ENCODE assay signal across 27 cellular contexts in genomic region chr3:69297525-69297924, GRCh38.
"Had no signal": no experiment of that assay in that cellular context is flagged by ENCODE, and none has a peak within 500 bp of the region (broad histone marks: within the 10 kb centered on the region; RNA-seq: fewer than 3 reads in every experiment).

No MANE protein-coding gene starts in this region.

- H3K36me3 Mint-ChIP-seq: activated naive CD4-positive, alpha-beta T cell treated with anti-CD3 and anti-CD28 coated beads, Interleukin-2, amount 50 U/mL, for 72 hours; naive B cell; stimulated activated effector memory CD8-positive, alpha-beta T cell treated with anti-CD3 and anti-CD28 coated beads, Interleukin-12 subunit alpha, Interleukin-12 subunit beta, amount 100 ng/mL, for 72 hours; WTC11 had no signal

- H3K9me3 Mint-ChIP-seq: activated CD4-positive, alpha-beta T cell treated with anti-CD3 and anti-CD28 coated beads, Interleukin-2, amount 10 ng/mL, durations not matched to agents 7 days and 5 days; activated CD8-positive, alpha-beta T cell treated with anti-CD3 and anti-CD28 coated beads for 36 hours; activated naive CD4-positive, alpha-beta T cell treated with anti-CD3 and anti-CD28 coated beads, Interleukin-2, amount 50 U/mL, for 72 hours; activated T-cell treated with anti-CD3 and anti-CD28 coated beads, Interleukin-2, amount 50 U/mL, for 4 hours; activated T-helper 2 cell treated with anti-CD3 and anti-CD28 coated beads, Interferon-gamma antibody, Interleukin-2, Interleukin-4, amounts not matched to agents 10 μg/mL and 5 μg/mL and 100 μg/mL, durations not matched to agents 14 hours and 24 hours and 36 hours; effector memory CD8-positive, alpha-beta T cell; naive B cell; neural crest cell; stimulated activated effector memory CD8-positive, alpha-beta T cell treated with anti-CD3 and anti-CD28 coated beads, Interleukin-12 subunit alpha, Interleukin-12 subunit beta, amount 100 ng/mL, for 72 hours; stimulated activated naive CD8-positive, alpha-beta T cell treated with anti-CD3 and anti-CD28 coated beads, Interleukin-15, Interleukin-2, amounts not matched to agents 100 ng/mL and 50 ng/mL, for 24 hours; WTC11 had no signal

- DNase-seq: activated CD4-positive, alpha-beta T cell treated with anti-CD3 and anti-CD28 coated beads for 1 hour; activated CD4-positive, alpha-beta T cell treated with anti-CD3 and anti-CD28 coated beads, Interleukin-2, amount 10 ng/mL, durations not matched to agents 7 days and 5 days; activated CD8-positive, alpha-beta T cell treated with anti-CD3 and anti-CD28 coated beads for 36 hours; activated naive CD4-positive, alpha-beta T cell; activated T-cell treated with anti-CD3 and anti-CD28 coated beads, Interleukin-2, amount 50 U/mL, for 4 hours; aorta; body of pancreas; cerebellar nuclear complex; colonic mucosa; effector memory CD8-positive, alpha-beta T cell; left lung; naive B cell; occipital lobe; psoas muscle; sigmoid colon; small intestine; stimulated activated CD4-positive, alpha-beta T cell treated with anti-CD3 and anti-CD28 coated beads, Interleukin-4, amount 100 ng/mL, for 24 hours; T-helper 2 cell; upper lobe of left lung had no signal

- H3K27ac ChIP-seq: body of pancreas, colonic mucosa, left lung, parathyroid adenoma, psoas muscle, sigmoid colon, upper lobe of left lung had no signal

- H3K4me3 Mint-ChIP-seq: activated CD4-positive, alpha-beta T cell treated with anti-CD3 and anti-CD28 coated beads, Interleukin-2, amount 10 ng/mL, durations not matched to agents 7 days and 5 days; activated CD8-positive, alpha-beta T cell treated with anti-CD3 and anti-CD28 coated beads for 36 hours; activated T-cell treated with anti-CD3 and anti-CD28 coated beads, Interleukin-2, amount 50 U/mL, for 4 hours; effector memory CD8-positive, alpha-beta T cell; naive B cell; neural crest cell; stimulated activated effector memory CD8-positive, alpha-beta T cell treated with anti-CD3 and anti-CD28 coated beads, Interleukin-12 subunit alpha, Interleukin-12 subunit beta, amount 100 ng/mL, for 72 hours; stimulated activated naive CD8-positive, alpha-beta T cell treated with anti-CD3 and anti-CD28 coated beads, Interleukin-15, Interleukin-2, amounts not matched to agents 100 ng/mL and 50 ng/mL, for 24 hours; WTC11 had no signal

- H3K36me3 ChIP-seq: colonic mucosa, sigmoid colon had no signal

- H3K4me3 ChIP-seq: body of pancreas, colonic mucosa, left lung, lung, psoas muscle, sigmoid colon, upper lobe of left lung had no signal

- H3K9me3 ChIP-seq: body of pancreas, colonic mucosa, left lung, psoas muscle, sigmoid colon, upper lobe of left lung had no signal

- H3K27ac Mint-ChIP-seq: activated CD4-positive, alpha-beta T cell treated with anti-CD3 and anti-CD28 coated beads, Interleukin-2, amount 10 ng/mL, durations not matched to agents 7 days and 5 days; activated CD8-positive, alpha-beta T cell treated with anti-CD3 and anti-CD28 coated beads for 36 hours; activated naive CD4-positive, alpha-beta T cell treated with anti-CD3 and anti-CD28 coated beads, Interleukin-2, amount 50 U/mL, for 72 hours; activated T-helper 2 cell treated with anti-CD3 and anti-CD28 coated beads, Interferon-gamma antibody, Interleukin-2, Interleukin-4, amounts not matched to agents 10 μg/mL and 5 μg/mL and 100 μg/mL, durations not matched to agents 14 hours and 24 hours and 36 hours; stimulated activated naive CD8-positive, alpha-beta T cell treated with anti-CD3 and anti-CD28 coated beads, Interleukin-15, Interleukin-2, amounts not matched to agents 100 ng/mL and 50 ng/mL, for 24 hours had no signal

- H3K27me3 ChIP-seq: body of pancreas, colonic mucosa, left lung, sigmoid colon, upper lobe of left lung had no signal

- H3K4me1 ChIP-seq: colonic mucosa, parathyroid adenoma, psoas muscle had no signal

- H2AFZ ChIP-seq: parathyroid adenoma had no signal

- ATAC-seq: activated CD8-positive, alpha-beta T cell treated with anti-CD3 and anti-CD28 coated beads for 36 hours; activated naive CD4-positive, alpha-beta T cell treated with anti-CD3 and anti-CD28 coated beads, Interleukin-2, amount 50 U/mL, for 72 hours; activated T-cell treated with anti-CD3 and anti-CD28 coated beads, Interleukin-2, amount 50 U/mL, for 4 hours; body of pancreas; effector memory CD8-positive, alpha-beta T cell; left lung; psoas muscle; stimulated activated effector memory CD8-positive, alpha-beta T cell treated with anti-CD3 and anti-CD28 coated beads, Interleukin-12 subunit alpha, Interleukin-12 subunit beta, amount 100 ng/mL, for 72 hours; WTC11 had no signal

- H3K4me1 Mint-ChIP-seq: activated CD4-positive, alpha-beta T cell treated with anti-CD3 and anti-CD28 coated beads, Interleukin-2, amount 10 ng/mL, durations not matched to agents 7 days and 5 days; naive B cell had no signal

- H3K27me3 Mint-ChIP-seq: activated CD4-positive, alpha-beta T cell treated with anti-CD3 and anti-CD28 coated beads, Interleukin-2, amount 10 ng/mL, durations not matched to agents 7 days and 5 days; activated CD8-positive, alpha-beta T cell treated with anti-CD3 and anti-CD28 coated beads for 36 hours; effector memory CD8-positive, alpha-beta T cell; naive B cell; stimulated activated naive CD8-positive, alpha-beta T cell treated with anti-CD3 and anti-CD28 coated beads, Interleukin-15, Interleukin-2, amounts not matched to agents 100 ng/mL and 50 ng/mL, for 24 hours had no signal

- H3K79me2 ChIP-seq: parathyroid adenoma had no signal
